20 cellular contexts compared by ENCODE assay signal in the genomic region with DNA sequence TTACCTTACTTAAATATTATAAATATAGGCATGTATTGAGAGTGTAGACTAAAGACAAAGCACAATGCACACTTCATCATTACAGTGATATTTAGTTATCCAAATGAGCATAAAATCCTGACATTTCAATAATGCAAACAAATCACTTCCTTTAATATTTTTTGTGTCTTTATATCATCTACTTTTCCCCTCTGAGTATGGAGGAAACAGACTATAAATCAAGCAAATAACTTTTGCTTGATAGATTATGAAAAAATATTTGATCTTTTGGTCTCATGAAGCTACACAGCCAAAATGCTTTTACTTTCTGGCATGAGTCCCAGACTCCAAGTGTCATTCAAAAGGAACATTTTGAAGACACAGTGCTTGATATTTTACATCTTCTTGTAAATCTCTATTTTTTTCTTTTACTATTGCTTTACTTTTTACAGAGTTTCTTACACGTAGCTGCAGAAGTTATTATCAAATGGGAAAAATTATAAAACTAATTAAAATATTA.
DNase-seq lines count a peak whose midpoint lies in the region; ATAC-seq and TF ChIP-seq lines count a peak whose summit lies in the region.
"Had no signal": no experiment of that assay in that cellular context is flagged by ENCODE, and none has a peak within 500 bp of the region (broad histone marks: within the 10 kb centered on the region; RNA-seq: fewer than 3 reads in every experiment).

No MANE protein-coding gene starts in this region.

- H3F3A ChIP-seq in SK-N-SH (replicated peaks; ENCODE audit: insufficient read depth), result peaks cover 4% of the 10 kb centered on the region

- H3K4me3 ChIP-seq in SK-N-SH (ENCODE audit: low read depth in 2 of 2, low read length in 1 of 2), result no peak overlapping the region
- H3K4me3 ChIP-seq: HAP-1 had no signal

- in situ Hi-C loops in KBM-7 (cut with MboI; ENCODE audit: low pct_unique_long_range_greater_than_20kb, low sequenced_read_pairs), result no loop called here

- 51% methylated on average over 1 of the region's 1 CpG for WGBS in SK-N-SH (ENCODE audit: low lambda C conversion rate)

- H3K9ac ChIP-seq in SK-N-SH, result no peak overlapping the region

- H3K27ac ChIP-seq in SK-N-SH (ENCODE audit: low read depth in 2 of 2, low read length in 1 of 2), result no peak overlapping the region

- no peaks in the 10 kb centered on the region for H3K9me2 ChIP-seq in SK-N-SH

- H3K4me2 ChIP-seq in SK-N-SH, result no peak overlapping the region

- CTCF ChIA-PET in SK-N-SH (lab: Yijun Ruan, JAX), result no interaction called here

- H3K79me2 ChIP-seq in SK-N-SH (ENCODE audit: insufficient read depth), result no peaks in the 10 kb centered on the region

- TF ChIP-seq EP300 in SK-N-SH (IDR thresholded peaks at IDR 0.05; ENCODE audit: borderline replicate concordance in 1 of 2, low read depth in 1 of 2, low read length in 1 of 2), result no peak

- no peak for ATAC-seq in SK-N-SH treated with all-trans-retinoic acid at 6 μM for 48 hours
- no peak for ATAC-seq in GM19328 (IDR thresholded peaks at IDR 0.05; ENCODE audit: unreplicated experiment)

- no peak for TF ChIP-seq RAD21 in SK-N-SH (IDR thresholded peaks at IDR 0.05; ENCODE audit: low read length)

- no peak for DNase-seq in SK-N-SH
- peak; percentile 25 to 26 for DNase-seq in SHP77 (lab: John Stamatoyannopoulos, UW)
- DNase-seq in dermis blood vessel endothelial cell, result peak; percentile 48
- peak; percentile 9 for DNase-seq in myocyte (ENCODE audit: low read depth)
- no peak for DNase-seq in activated CD8-positive, alpha-beta memory T cell treated with anti-CD3 and anti-CD28 coated beads for 24 hours
- no peak for DNase-seq in KBM-7
- DNase-seq: 8988T, DMS79 treated with DMSO at 0.1 percent for 48 hours, KG1, MV-4-11, NCI-H1417 treated with DMSO at 0.1 percent for 48 hours, NCI-H187 treated with DMSO at 0.1 percent for 48 hours, NCI-H2171, NCI-H510A, NCI-H748 treated with DMSO at 0.1 percent for 48 hours, OCI-M1, SIG-M5 had no signal

- POLR2A ChIA-PET in SK-N-SH (lab: Yijun Ruan, JAX), result no interaction called here

- no peaks in the 10 kb centered on the region for H3K27me3 ChIP-seq in SK-N-SH (ENCODE audit: insufficient read depth)

- no peaks in the 10 kb centered on the region for H4K20me1 ChIP-seq in SK-N-SH (ENCODE audit: insufficient read depth)

- H3K9me3 ChIP-seq in SK-N-SH, result no peaks in the 10 kb centered on the region
- H3K9me3 ChIP-seq: HAP-1 had no signal

- H3K4me1 ChIP-seq in SK-N-SH (ENCODE audit: control insufficient read depth in 1 of 2, insufficient read depth in 2 of 2, low read depth in 1 of 2, low read length in 1 of 2), result peaks cover 0 to 6% of the 10 kb centered on the region in 2 experiments; a peak in 2 of 4 replicates
- H3K4me1 ChIP-seq: HAP-1 had no signal

- H3K36me3 ChIP-seq in SK-N-SH (replicated peaks in 1 of 2; ENCODE audit: control insufficient read depth in 1 of 2, insufficient read depth in 2 of 2, low read length in 1 of 2), result no peaks in the 10 kb centered on the region
- H3K36me3 ChIP-seq: HAP-1 had no signal

- no peak overlapping the region for H2AFZ ChIP-seq in SK-N-SH (ENCODE audit: low read depth)

- no peak for TF ChIP-seq CTCF in SK-N-SH (IDR thresholded peaks at IDR 0.05)

TF ChIP-seq in SK-N-SH treated with all-trans-retinoic acid at 6 μM for 48 hours, 23 proteins besides CTCF, POLR2A, EP300 and RAD21 (continues in another document):
- TF ChIP-seq ZNF8 (CRISPR knock-in tag; IDR thresholded peaks at IDR 0.05) (no peak), PPARA (CRISPR knock-in tag; IDR thresholded peaks at IDR 0.05; ENCODE audit: borderline replicate concordance) (no peak), ZFP3 (CRISPR knock-in tag; IDR thresholded peaks at IDR 0.05) (no peak), TCF4 (CRISPR knock-in tag; IDR thresholded peaks at IDR 0.05; ENCODE audit: borderline replicate concordance) (no peak), GLIS3 (CRISPR knock-in tag; IDR thresholded peaks at IDR 0.05) (no peak), ISL1 (CRISPR knock-in tag; IDR thresholded peaks at IDR 0.05) (peak; percentile 86), CSDC2 (CRISPR knock-in tag; IDR thresholded peaks at IDR 0.05) (no peak), RARB (CRISPR knock-in tag; IDR thresholded peaks at IDR 0.05) (no peak), TOX (CRISPR knock-in tag; IDR thresholded peaks at IDR 0.05; ENCODE audit: borderline replicate concordance) (peak; percentile 59; the same call in 1 of the 2 replicates), ZNF565 (CRISPR knock-in tag; conservative IDR thresholded peaks at IDR 0.05; ENCODE audit: low read depth) (no peak)
- TF ChIP-seq, protein P1, sequence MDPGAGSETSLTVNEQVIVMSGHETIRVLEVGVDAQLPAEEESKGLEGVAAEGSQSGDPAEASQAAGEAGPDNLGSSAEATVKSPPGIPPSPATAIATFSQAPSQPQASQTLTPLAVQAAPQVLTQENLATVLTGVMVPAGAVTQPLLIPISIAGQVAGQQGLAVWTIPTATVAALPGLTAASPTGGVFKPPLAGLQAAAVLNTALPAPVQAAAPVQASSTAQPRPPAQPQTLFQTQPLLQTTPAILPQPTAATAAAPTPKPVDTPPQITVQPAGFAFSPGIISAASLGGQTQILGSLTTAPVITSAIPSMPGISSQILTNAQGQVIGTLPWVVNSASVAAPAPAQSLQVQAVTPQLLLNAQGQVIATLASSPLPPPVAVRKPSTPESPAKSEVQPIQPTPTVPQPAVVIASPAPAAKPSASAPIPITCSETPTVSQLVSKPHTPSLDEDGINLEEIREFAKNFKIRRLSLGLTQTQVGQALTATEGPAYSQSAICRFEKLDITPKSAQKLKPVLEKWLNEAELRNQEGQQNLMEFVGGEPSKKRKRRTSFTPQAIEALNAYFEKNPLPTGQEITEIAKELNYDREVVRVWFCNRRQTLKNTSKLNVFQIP (CRISPR knock-in tag; IDR thresholded peaks at IDR 0.05; ENCODE audit: borderline replicate concordance, low read depth), result no peak
- TF ChIP-seq, protein P2, sequence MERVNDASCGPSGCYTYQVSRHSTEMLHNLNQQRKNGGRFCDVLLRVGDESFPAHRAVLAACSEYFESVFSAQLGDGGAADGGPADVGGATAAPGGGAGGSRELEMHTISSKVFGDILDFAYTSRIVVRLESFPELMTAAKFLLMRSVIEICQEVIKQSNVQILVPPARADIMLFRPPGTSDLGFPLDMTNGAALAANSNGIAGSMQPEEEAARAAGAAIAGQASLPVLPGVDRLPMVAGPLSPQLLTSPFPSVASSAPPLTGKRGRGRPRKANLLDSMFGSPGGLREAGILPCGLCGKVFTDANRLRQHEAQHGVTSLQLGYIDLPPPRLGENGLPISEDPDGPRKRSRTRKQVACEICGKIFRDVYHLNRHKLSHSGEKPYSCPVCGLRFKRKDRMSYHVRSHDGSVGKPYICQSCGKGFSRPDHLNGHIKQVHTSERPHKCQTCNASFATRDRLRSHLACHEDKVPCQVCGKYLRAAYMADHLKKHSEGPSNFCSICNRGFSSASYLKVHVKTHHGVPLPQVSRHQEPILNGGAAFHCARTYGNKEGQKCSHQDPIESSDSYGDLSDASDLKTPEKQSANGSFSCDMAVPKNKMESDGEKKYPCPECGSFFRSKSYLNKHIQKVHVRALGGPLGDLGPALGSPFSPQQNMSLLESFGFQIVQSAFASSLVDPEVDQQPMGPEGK (CRISPR knock-in tag; IDR thresholded peaks at IDR 0.05; ENCODE audit: borderline replicate concordance), result no peak

TF ChIP-seq in SK-N-SH, 30 proteins besides CTCF, POLR2A, EP300 and RAD21 (continues in another document):
- no peak for TF ChIP-seq ELF1 (IDR thresholded peaks at IDR 0.05)
- no peak for TF ChIP-seq RXRA (IDR thresholded peaks at IDR 0.05; ENCODE audit: borderline replicate concordance, low read depth)
- TF ChIP-seq TEAD4 (IDR thresholded peaks at IDR 0.05; ENCODE audit: borderline replicate concordance, insufficient read depth), result no peak
- TF ChIP-seq GABPA (IDR thresholded peaks at IDR 0.05; ENCODE audit: low read depth), result no peak
- TF ChIP-seq, protein P3, sequence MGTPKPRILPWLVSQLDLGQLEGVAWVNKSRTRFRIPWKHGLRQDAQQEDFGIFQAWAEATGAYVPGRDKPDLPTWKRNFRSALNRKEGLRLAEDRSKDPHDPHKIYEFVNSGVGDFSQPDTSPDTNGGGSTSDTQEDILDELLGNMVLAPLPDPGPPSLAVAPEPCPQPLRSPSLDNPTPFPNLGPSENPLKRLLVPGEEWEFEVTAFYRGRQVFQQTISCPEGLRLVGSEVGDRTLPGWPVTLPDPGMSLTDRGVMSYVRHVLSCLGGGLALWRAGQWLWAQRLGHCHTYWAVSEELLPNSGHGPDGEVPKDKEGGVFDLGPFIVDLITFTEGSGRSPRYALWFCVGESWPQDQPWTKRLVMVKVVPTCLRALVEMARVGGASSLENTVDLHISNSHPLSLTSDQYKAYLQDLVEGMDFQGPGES (IDR thresholded peaks at IDR 0.05; ENCODE audit: low read depth, low read length), result no peak
- no peak for TF ChIP-seq JUND (IDR thresholded peaks at IDR 0.05)
- no peak for TF ChIP-seq NRF1 (IDR thresholded peaks at IDR 0.05; ENCODE audit: low read depth, low read length)
- no peak for TF ChIP-seq SIN3A (IDR thresholded peaks at IDR 0.05; ENCODE audit: borderline replicate concordance, low read depth, low read length)
- TF ChIP-seq, protein P4, sequence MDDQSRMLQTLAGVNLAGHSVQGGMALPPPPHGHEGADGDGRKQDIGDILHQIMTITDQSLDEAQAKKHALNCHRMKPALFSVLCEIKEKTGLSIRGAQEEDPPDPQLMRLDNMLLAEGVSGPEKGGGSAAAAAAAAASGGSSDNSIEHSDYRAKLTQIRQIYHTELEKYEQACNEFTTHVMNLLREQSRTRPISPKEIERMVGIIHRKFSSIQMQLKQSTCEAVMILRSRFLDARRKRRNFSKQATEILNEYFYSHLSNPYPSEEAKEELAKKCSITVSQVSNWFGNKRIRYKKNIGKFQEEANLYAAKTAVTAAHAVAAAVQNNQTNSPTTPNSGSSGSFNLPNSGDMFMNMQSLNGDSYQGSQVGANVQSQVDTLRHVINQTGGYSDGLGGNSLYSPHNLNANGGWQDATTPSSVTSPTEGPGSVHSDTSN (IDR thresholded peaks at IDR 0.05), result no peak
- no peak for TF ChIP-seq FOXM1 (IDR thresholded peaks at IDR 0.05; ENCODE audit: low read depth)
- TF ChIP-seq FOXJ3 (CRISPR knock-in tag; IDR thresholded peaks at IDR 0.05), result no peak
- TF ChIP-seq FOSL2 (IDR thresholded peaks at IDR 0.05; ENCODE audit: borderline replicate concordance, low read depth), result no peak
- TF ChIP-seq NFIC (IDR thresholded peaks at IDR 0.05; ENCODE audit: borderline replicate concordance), result no peak
- TF ChIP-seq, protein P5, sequence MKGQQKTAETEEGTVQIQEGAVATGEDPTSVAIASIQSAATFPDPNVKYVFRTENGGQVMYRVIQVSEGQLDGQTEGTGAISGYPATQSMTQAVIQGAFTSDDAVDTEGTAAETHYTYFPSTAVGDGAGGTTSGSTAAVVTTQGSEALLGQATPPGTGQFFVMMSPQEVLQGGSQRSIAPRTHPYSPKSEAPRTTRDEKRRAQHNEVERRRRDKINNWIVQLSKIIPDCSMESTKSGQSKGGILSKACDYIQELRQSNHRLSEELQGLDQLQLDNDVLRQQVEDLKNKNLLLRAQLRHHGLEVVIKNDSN (IDR thresholded peaks at IDR 0.05; ENCODE audit: borderline replicate concordance, low read depth), result no peak
- TF ChIP-seq POLR2AphosphoS5 (IDR thresholded peaks at IDR 0.05; ENCODE audit: low read depth, low read length), result no peak
- no peak for TF ChIP-seq TCF12 (IDR thresholded peaks at IDR 0.05)

Comparison
In these comparisons a context has a peak if more than half of its experiments do, and no peak if none do; other contexts are left out.
1. DNase-seq: peak in SHP77 (2 of 2), dermis blood vessel endothelial cell (single experiment) and myocyte (single experiment); none in SK-N-SH (single experiment), activated CD8-positive, alpha-beta memory T cell treated with anti-CD3 and anti-CD28 coated beads for 24 hours (single experiment) and KBM-7 (single experiment).